8 cellular contexts compared by ENCODE assay signal in the genomic region with DNA sequence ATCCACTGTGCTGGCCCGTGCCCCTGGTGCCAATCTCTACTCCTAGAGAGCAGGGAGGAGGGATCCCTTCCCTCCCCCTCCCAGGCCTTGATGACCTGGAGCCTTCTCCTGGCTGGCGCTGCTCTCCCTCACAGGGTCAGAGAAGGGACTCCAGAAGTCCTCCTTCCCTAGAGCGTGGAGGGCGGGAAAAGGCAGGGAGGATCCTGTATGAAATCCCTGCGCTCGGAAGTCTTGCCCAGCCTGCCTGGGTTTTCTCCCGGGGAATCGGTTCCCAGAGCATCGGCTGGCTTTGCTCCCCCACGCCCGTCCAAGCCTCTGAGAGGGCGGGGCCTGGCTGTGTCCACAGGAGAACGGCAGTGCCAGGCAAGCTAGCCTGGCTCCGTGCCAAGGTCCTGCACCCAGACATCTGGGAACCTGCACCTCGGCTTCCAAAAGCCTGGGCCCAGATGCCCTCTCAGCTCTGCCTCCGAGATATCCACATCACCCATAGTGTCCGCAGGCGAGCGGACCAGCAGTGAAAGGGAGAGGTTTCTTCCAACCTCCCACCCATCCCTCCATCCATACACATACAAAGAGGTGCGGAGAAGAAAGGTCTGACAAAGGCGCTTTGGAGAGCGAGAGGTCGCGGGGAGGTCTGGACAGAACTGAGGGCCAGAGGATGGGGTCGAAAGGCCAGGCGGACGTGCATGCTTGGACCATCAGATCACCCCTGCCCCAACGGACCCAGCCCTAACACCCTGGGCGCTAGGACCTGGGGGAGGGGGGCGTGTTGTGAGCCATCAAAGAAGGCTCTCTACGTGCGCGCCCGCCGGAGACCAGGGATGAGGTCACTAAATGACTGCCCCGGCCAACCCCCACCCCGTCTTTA. TPM values are rescaled to one million over a fixed set of nuclear protein-coding genes. Genes with fewer than 3 reads are reported as not detected.
DNase-seq lines count a peak whose midpoint lies in the region; ATAC-seq and TF ChIP-seq lines count a peak whose summit lies in the region.

No MANE protein-coding gene starts in this region.

- no peaks in the 10 kb centered on the region for H3K36me3 Mint-ChIP-seq in activated CD4-positive, alpha-beta memory T cell treated with anti-CD3 and anti-CD28 coated beads for 36 hours
- no peaks in the 10 kb centered on the region for H3K36me3 Mint-ChIP-seq in activated CD4-positive, alpha-beta memory T cell treated with anti-CD3 and anti-CD28 coated beads, Interleukin-2, amount 10 ng/mL, durations not matched to agents 7 days and 5 days (ENCODE audit: low read depth)

- H3K4me3 Mint-ChIP-seq in activated CD4-positive, alpha-beta memory T cell treated with anti-CD3 and anti-CD28 coated beads for 36 hours: peak overlapping the region; percentile 67
- no peak overlapping the region for H3K4me3 Mint-ChIP-seq in activated CD4-positive, alpha-beta memory T cell treated with anti-CD3 and anti-CD28 coated beads, Interleukin-2, amount 10 ng/mL, durations not matched to agents 7 days and 5 days

- peak; percentile 59 for DNase-seq in activated CD4-positive, alpha-beta memory T cell treated with anti-CD3 and anti-CD28 coated beads for 36 hours
- DNase-seq in activated CD4-positive, alpha-beta memory T cell treated with anti-CD3 and anti-CD28 coated beads, Interleukin-2, amount 10 ng/mL, durations not matched to agents 7 days and 5 days: no peak
- DNase-seq in SW480 (ENCODE audit: low spot score) (peak; percentile 39), choroid plexus epithelial cell (ENCODE audit: low read depth) (peak; percentile 58), kidney epithelial cell (ENCODE audit: low read depth) (no peak), smooth muscle cell (lab: John Stamatoyannopoulos, UW; ENCODE audit: unreplicated experiment) (peak; percentile 55), GF-D8 (lab: John Stamatoyannopoulos, UW) (no peak)

- TF ChIP-seq CTCF in choroid plexus epithelial cell (conservative IDR thresholded peaks at IDR 0.05; ENCODE audit: low read depth, low read length): no peak
- no peak for TF ChIP-seq CTCF in kidney epithelial cell (IDR thresholded peaks at IDR 0.05; ENCODE audit: insufficient read depth, low read length, poor library complexity, severe bottlenecking)
- TF ChIP-seq CTCF in smooth muscle cell (IDR thresholded peaks at IDR 0.05; ENCODE audit: borderline replicate concordance, insufficient read depth, poor library complexity, severe bottlenecking): no peak

- peak overlapping the region; percentile 78 for H3K27ac ChIP-seq in smooth muscle cell (ENCODE audit: low read depth)

- H3F3A ChIP-seq in smooth muscle cell (ENCODE audit: low read depth): no peaks in the 10 kb centered on the region

- H3K9me3 Mint-ChIP-seq in activated CD4-positive, alpha-beta memory T cell treated with anti-CD3 and anti-CD28 coated beads for 36 hours: no peaks in the 10 kb centered on the region
- no peaks in the 10 kb centered on the region for H3K9me3 Mint-ChIP-seq in activated CD4-positive, alpha-beta memory T cell treated with anti-CD3 and anti-CD28 coated beads, Interleukin-2, amount 10 ng/mL, durations not matched to agents 7 days and 5 days

- H3K9ac ChIP-seq in smooth muscle cell (ENCODE audit: low read depth): peak overlapping the region; percentile 92

- H3K9me3 ChIP-seq in smooth muscle cell (replicated peaks; ENCODE audit: low read depth): no peaks in the 10 kb centered on the region

- no peaks in the 10 kb centered on the region for H3K79me2 ChIP-seq in smooth muscle cell (ENCODE audit: low read depth)

- intact Hi-C loops in activated CD4-positive, alpha-beta memory T cell treated with anti-CD3 and anti-CD28 coated beads for 36 hours (cut with micrococcal nuclease): no loop called here

- H3K4me3 ChIP-seq in choroid plexus epithelial cell (ENCODE audit: low read depth, low read length) (peak overlapping the region; percentile 71), kidney epithelial cell (ENCODE audit: low read depth, low read length) (peak overlapping the region; percentile 55), smooth muscle cell (peak overlapping the region; percentile 94)

- ATAC-seq in HG02588 (IDR thresholded peaks at IDR 0.05; ENCODE audit: unreplicated experiment): no peak

- peaks cover 19% of the 10 kb centered on the region for H4K20me1 ChIP-seq in smooth muscle cell (ENCODE audit: low read depth)

- peak overlapping the region; percentile 98 for H2AFZ ChIP-seq in smooth muscle cell (ENCODE audit: low read depth)

- H3K27ac Mint-ChIP-seq in activated CD4-positive, alpha-beta memory T cell treated with anti-CD3 and anti-CD28 coated beads for 36 hours: no peak overlapping the region
- no peak overlapping the region for H3K27ac Mint-ChIP-seq in activated CD4-positive, alpha-beta memory T cell treated with anti-CD3 and anti-CD28 coated beads, Interleukin-2, amount 10 ng/mL, durations not matched to agents 7 days and 5 days

- CTCF ChIA-PET in activated CD4-positive, alpha-beta memory T cell treated with anti-CD3 and anti-CD28 coated beads for 36 hours (lab: Charles Lee): interaction anchor here (1.2 to 1.6 kb wide), 3 partner anchors 26 to 38 kb away, joined by 3 to 5 read pairs (median 4); no protein-coding TSS in a partner anchor
- CTCF ChIA-PET in activated CD4-positive, alpha-beta memory T cell treated with anti-CD3 and anti-CD28 coated beads, Interleukin-2, amount 10 ng/mL, durations not matched to agents 7 days and 5 days (lab: Charles Lee): interaction anchor here (4.5 kb wide), 1 partner anchor 37 kb away, joined by 25 read pairs; the partner anchor contains the start of gene PPY

- POLR2A ChIA-PET in activated CD4-positive, alpha-beta memory T cell treated with anti-CD3 and anti-CD28 coated beads for 36 hours (lab: Charles Lee): no interaction called here
- POLR2A ChIA-PET in activated CD4-positive, alpha-beta memory T cell treated with anti-CD3 and anti-CD28 coated beads, Interleukin-2, amount 10 ng/mL, durations not matched to agents 7 days and 5 days (lab: Charles Lee): no interaction called here

- peaks cover 13% of the 10 kb centered on the region for H3K27me3 Mint-ChIP-seq in activated CD4-positive, alpha-beta memory T cell treated with anti-CD3 and anti-CD28 coated beads for 36 hours
- peaks cover 61% of the 10 kb centered on the region for H3K27me3 Mint-ChIP-seq in activated CD4-positive, alpha-beta memory T cell treated with anti-CD3 and anti-CD28 coated beads, Interleukin-2, amount 10 ng/mL, durations not matched to agents 7 days and 5 days

- peaks cover 14% of the 10 kb centered on the region for H3K27me3 ChIP-seq in kidney epithelial cell (ENCODE audit: control insufficient read depth, insufficient read depth, low read length)
- H3K27me3 ChIP-seq in smooth muscle cell (ENCODE audit: low read depth): peaks cover 7% of the 10 kb centered on the region

- WGBS in smooth muscle cell (ENCODE audit: low lambda C conversion rate): 2% methylated on average over 28 of the region's 37 CpGs

- H3K36me3 ChIP-seq in kidney epithelial cell (ENCODE audit: control insufficient read depth, insufficient read depth, low read length) (no peaks in the 10 kb centered on the region), smooth muscle cell (ENCODE audit: low read depth) (no peaks in the 10 kb centered on the region)

- peaks cover 40% of the 10 kb centered on the region for H3K4me1 ChIP-seq in smooth muscle cell (ENCODE audit: low read depth)

- H3K4me2 ChIP-seq in smooth muscle cell: peak overlapping the region; percentile 99

- peaks cover 17% of the 10 kb centered on the region for H3K4me1 Mint-ChIP-seq in activated CD4-positive, alpha-beta memory T cell treated with anti-CD3 and anti-CD28 coated beads for 36 hours (ENCODE audit: low read depth)
- H3K4me1 Mint-ChIP-seq in activated CD4-positive, alpha-beta memory T cell treated with anti-CD3 and anti-CD28 coated beads, Interleukin-2, amount 10 ng/mL, durations not matched to agents 7 days and 5 days: peaks cover 10% of the 10 kb centered on the region

RNA-seq across cellular contexts. Expression of gene MPP2, which starts 1.1 kb away (rescaled TPM):
- 1 to 10 TPM; 1.8 to 2.0 TPM for total RNA-seq in activated CD4-positive, alpha-beta memory T cell treated with anti-CD3 and anti-CD28 coated beads for 36 hours
- under 1 TPM; 0.48 to 0.65 TPM for total RNA-seq in activated CD4-positive, alpha-beta memory T cell treated with anti-CD3 and anti-CD28 coated beads, Interleukin-2, amount 10 ng/mL, durations not matched to agents 7 days and 5 days
- 2.7 and 3.0 TPM in 2 replicates for total RNA-seq in kidney epithelial cell
- total RNA-seq in smooth muscle cell: 19.4 and 24.4 TPM in 2 replicates
- polyA plus RNA-seq in smooth muscle cell: 11.5 and 15.4 TPM in 2 replicates

RNA-seq across cellular contexts. Expression of gene PPY, which starts 36.1 kb away (rescaled TPM):
- under 1 TPM in 1 of 2 experiments, not detected in 1; 0.90 TPM for total RNA-seq in activated CD4-positive, alpha-beta memory T cell treated with anti-CD3 and anti-CD28 coated beads for 36 hours
- not detected for total RNA-seq in activated CD4-positive, alpha-beta memory T cell treated with anti-CD3 and anti-CD28 coated beads, Interleukin-2, amount 10 ng/mL, durations not matched to agents 7 days and 5 days
- not detected in 2 replicates for total RNA-seq in kidney epithelial cell
- not detected in 2 replicates for total RNA-seq in smooth muscle cell
- not detected in 2 replicates for polyA plus RNA-seq in smooth muscle cell

RNA-seq across cellular contexts. Expression of gene PYY, which starts 47.5 kb away (rescaled TPM):
- total RNA-seq in activated CD4-positive, alpha-beta memory T cell treated with anti-CD3 and anti-CD28 coated beads for 36 hours: not detected
- not detected for total RNA-seq in activated CD4-positive, alpha-beta memory T cell treated with anti-CD3 and anti-CD28 coated beads, Interleukin-2, amount 10 ng/mL, durations not matched to agents 7 days and 5 days
- total RNA-seq in kidney epithelial cell (0.48 TPM in 1 of 2 replicates, not detected in the other), smooth muscle cell (not detected in 2 replicates)
- polyA plus RNA-seq in smooth muscle cell: 0.33 TPM in 1 of 2 replicates, not detected in the other

RNA-seq across cellular contexts. Expression of gene CD300LG, which starts 59.2 kb away (rescaled TPM):
- not detected for total RNA-seq in activated CD4-positive, alpha-beta memory T cell treated with anti-CD3 and anti-CD28 coated beads for 36 hours
- total RNA-seq in activated CD4-positive, alpha-beta memory T cell treated with anti-CD3 and anti-CD28 coated beads, Interleukin-2, amount 10 ng/mL, durations not matched to agents 7 days and 5 days: not detected
- not detected in 2 replicates for total RNA-seq in kidney epithelial cell
- not detected in 2 replicates for total RNA-seq in smooth muscle cell
- not detected in 2 replicates for polyA plus RNA-seq in smooth muscle cell

Comparison
In these comparisons a context has a peak if more than half of its experiments do, and no peak if none do; other contexts are left out.
1. DNase-seq: peak in activated CD4-positive, alpha-beta memory T cell treated with anti-CD3 and anti-CD28 coated beads for 36 hours (single experiment), SW480 (single experiment), choroid plexus epithelial cell (single experiment) and smooth muscle cell (single experiment); none in activated CD4-positive, alpha-beta memory T cell treated with anti-CD3 and anti-CD28 coated beads, Interleukin-2, amount 10 ng/mL, durations not matched to agents 7 days and 5 days (single experiment), kidney epithelial cell (single experiment) and GF-D8 (single experiment).
2. Peak in every context shown above with its lines, with median percentiles within 50 percentile points of each other: H3K4me3 ChIP-seq.